In genomic region chr19:29232315-29232852, GRCh38 we compare ENCODE assay signal across 20 cellular contexts. TPM values are rescaled to one million over a fixed set of nuclear protein-coding genes. Genes with fewer than 3 reads are reported as not detected.
DNase-seq lines count a peak whose midpoint lies in the region; ATAC-seq, FAIRE-seq and TF ChIP-seq lines count a peak whose summit lies in the region.
"Had no signal": no experiment of that assay in that cellular context is flagged by ENCODE, and none has a peak within 500 bp of the region (broad histone marks: within the 10 kb centered on the region; RNA-seq: fewer than 3 reads in every experiment).

No MANE protein-coding gene starts in this region.

- no peaks in the 10 kb centered on the region for H3K9me3 ChIP-seq in neuronal stem cell (replicated peaks in 1 of 2; ENCODE audit: control insufficient read depth in 2 of 2, insufficient read depth in 1 of 2, low read depth in 1 of 2, low read length in 2 of 2)
- H3K9me3 ChIP-seq: Caco-2 had no signal

- H4K91ac ChIP-seq in neuronal stem cell (ENCODE audit: low read depth, low read length, poor library complexity): no peak overlapping the region

- no peak overlapping the region for H3K4me2 ChIP-seq in neuronal stem cell (ENCODE audit: insufficient read depth, low read length, poor library complexity, severe bottlenecking)
- H3K4me2 ChIP-seq: BLaER1, GM23338 had no signal

- no peak for ATAC-seq in HG02885 (IDR thresholded peaks at IDR 0.05; ENCODE audit: poor library complexity, unreplicated experiment)
- no peak for ATAC-seq in GM18519 (IDR thresholded peaks at IDR 0.05; ENCODE audit: low FRiP score, unreplicated experiment)
- ATAC-seq: CD8-positive, alpha-beta T cell; GM23338; HCT116 had no signal

- no CpG with 5 or more reads among the region's 3 CpGs for WGBS in neuronal stem cell (ENCODE audit: extremely low coverage in 2 of 2, insufficient read length in 2 of 2, insufficient replicate concordance in 1 of 2), 2 donors

- peak overlapping the region; percentile 22 for H3K9ac ChIP-seq in neuronal stem cell (ENCODE audit: low read depth, low read length, poor library complexity)
- H3K9ac ChIP-seq: BLaER1 had no signal

- H3K4me3 ChIP-seq in bronchial epithelial cell (ENCODE audit: low read depth, low read length) (no peak overlapping the region), neuronal stem cell (ENCODE audit: low read length in 2 of 2) (peak overlapping the region in 1 of 2 donors; percentile 43)
- H3K4me3 ChIP-seq: BLaER1, GM23338 had no signal

- no peaks in the 10 kb centered on the region for H3K36me3 ChIP-seq in bronchial epithelial cell (ENCODE audit: control insufficient read depth, insufficient read depth, low read length)
- H3K36me3 ChIP-seq in neuronal stem cell (replicated peaks in 1 of 2; ENCODE audit: control insufficient read depth in 2 of 2, insufficient read depth in 2 of 2, low read length in 2 of 2): no peaks in the 10 kb centered on the region
- H3K36me3 ChIP-seq: BLaER1 had no signal

- H2BK15ac ChIP-seq in neuronal stem cell (ENCODE audit: low read length): no peak overlapping the region

- FAIRE-seq in bronchial epithelial cell (lab: Jason Lieb, UNC) (peak; percentile 64), urothelium cell line (lab: Jason Lieb, UNC) (peak; percentile 69)
- FAIRE-seq: G401.6, GM12892, GM19239 had no signal

- H2BK120ac ChIP-seq in neuronal stem cell (ENCODE audit: low read depth, low read length): no peak overlapping the region

- H2BK5ac ChIP-seq in neuronal stem cell (ENCODE audit: low read length): no peak overlapping the region

- H3K79me1 ChIP-seq in neuronal stem cell (ENCODE audit: low read depth, low read length): no peaks in the 10 kb centered on the region

- no peak overlapping the region for H3K23ac ChIP-seq in neuronal stem cell (ENCODE audit: low read depth, low read length, poor library complexity)

- H3K27me3 ChIP-seq in bronchial epithelial cell (ENCODE audit: control insufficient read depth, insufficient read depth, low read length) (no peaks in the 10 kb centered on the region), neuronal stem cell (ENCODE audit: control insufficient read depth in 3 of 3, insufficient read depth in 3 of 3, low read depth in 1 of 3, low read length in 3 of 3) (no peaks in the 10 kb centered on the region)
- H3K27me3 ChIP-seq: BLaER1 had no signal

- no peak overlapping the region for H3K4ac ChIP-seq in neuronal stem cell (ENCODE audit: low read length)

- no peak overlapping the region for H2AK5ac ChIP-seq in neuronal stem cell (ENCODE audit: low read depth, low read length)

- H3K18ac ChIP-seq in neuronal stem cell (ENCODE audit: low read length): no peak overlapping the region

- H3K14ac ChIP-seq in neuronal stem cell (ENCODE audit: low read length): no peak overlapping the region

- TF ChIP-seq CTCF in bronchial epithelial cell (IDR thresholded peaks at IDR 0.05; ENCODE audit: insufficient read depth, low read length, severe bottlenecking): no peak

- no peak overlapping the region for H2BK12ac ChIP-seq in neuronal stem cell (ENCODE audit: low read length)

- H2AFZ ChIP-seq in neuronal stem cell (ENCODE audit: low read length): no peak overlapping the region
- H2AFZ ChIP-seq: GM23338 had no signal

- no peak overlapping the region for H4K8ac ChIP-seq in neuronal stem cell (ENCODE audit: low read depth, low read length)

- H3K27ac ChIP-seq in neuronal stem cell (replicated peaks; ENCODE audit: low read length): no peak overlapping the region
- H3K27ac ChIP-seq: BLaER1, C4-2B had no signal

- H3K4me1 ChIP-seq in neuronal stem cell (ENCODE audit: control insufficient read depth in 2 of 2, insufficient read depth in 1 of 2, low read depth in 1 of 2, low read length in 2 of 2): no peaks in the 10 kb centered on the region
- H3K4me1 ChIP-seq: BLaER1, Caco-2 had no signal

- DNase-seq in bronchial epithelial cell (ENCODE audit: low read depth): no peak
- DNase-seq in neuronal stem cell (ENCODE audit: low spot score): no peak
- DNase-seq in urothelium cell line (ENCODE audit: low spot score): no peak
- DNase-seq in NCI-H146 treated with DMSO at 0.1 percent for 48 hours (lab: John Stamatoyannopoulos, UW; ENCODE audit: unreplicated experiment): no peak
- DNase-seq: Caco-2; CD4-positive, CD25-positive, alpha-beta regulatory T cell; CD8-positive, alpha-beta T cell; DMS153; DND-41; H9; HFFc6 had no signal

RNA-seq across cellular contexts. Expression of gene UQCRFS1, which starts 19.4 kb away (rescaled TPM):
- 26.1 and 27.8 TPM in 2 replicates for total RNA-seq in bronchial epithelial cell
- 33.9 TPM for polyA plus RNA-seq in neuronal stem cell (2013, experiment 1 of 2)
- polyA plus RNA-seq in neuronal stem cell (2013, experiment 2 of 2): 34.8 TPM
